In the genomic region with DNA sequence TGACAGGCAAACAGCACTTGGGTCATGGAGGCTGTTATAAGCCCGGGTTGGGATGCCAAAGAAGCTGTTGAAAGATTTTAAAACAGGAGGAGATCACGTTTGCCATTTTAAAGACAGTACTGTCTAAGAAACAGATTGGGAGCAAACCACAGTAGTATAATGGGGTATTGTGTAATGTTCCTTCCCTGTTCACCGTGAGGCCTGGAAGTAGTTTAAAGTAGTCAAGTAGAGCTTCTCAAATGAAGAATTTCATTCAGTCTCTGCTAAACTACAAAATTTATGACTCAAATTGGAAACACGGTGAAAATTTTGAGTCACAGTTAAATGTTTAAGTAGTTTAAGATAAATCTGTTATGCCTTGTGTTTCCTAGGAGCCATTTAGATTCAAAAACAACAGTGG, we compare ENCODE assay signal across 8 cellular contexts. TPM values are rescaled to one million over a fixed set of nuclear protein-coding genes. Genes with fewer than 3 reads are reported as not detected.
DNase-seq lines count a peak whose midpoint lies in the region; ATAC-seq and TF ChIP-seq lines count a peak whose summit lies in the region.
"Had no signal": no experiment of that assay in that cellular context is flagged by ENCODE, and none has a peak within 500 bp of the region (broad histone marks: within the 10 kb centered on the region; RNA-seq: fewer than 3 reads in every experiment).

No MANE protein-coding gene starts in this region.

- H3K27me3 ChIP-seq in cardiac muscle cell (no peaks in the 10 kb centered on the region), stomach smooth muscle (ENCODE audit: control insufficient read depth in 1 of 2, insufficient read depth in 2 of 2, low read length in 2 of 2) (no peaks in the 10 kb centered on the region), H7 (ENCODE audit: control insufficient read depth, insufficient read depth, low read length) (no peaks in the 10 kb centered on the region)

- H3K27ac ChIP-seq in cardiac muscle cell (peak overlapping the region; percentile 78), stomach smooth muscle (ENCODE audit: low read length) (peak overlapping the region; percentile 56), RWPE1 (no peak overlapping the region)

- peaks cover 48% of the 10 kb centered on the region for H3K36me3 Mint-ChIP-seq in activated B cell treated with CpG ODN at 0.5 μM for 24 hours (ENCODE audit: low read depth)

- POLR2A ChIA-PET in activated B cell treated with CpG ODN at 0.5 μM for 24 hours (lab: Charles Lee): no interaction called here
- POLR2A ChIA-PET in RWPE1 (lab: Yijun Ruan, JAX; ENCODE audit: low non-redundant PET): no interaction called here

- CTCF ChIA-PET in activated B cell treated with CpG ODN at 0.5 μM for 24 hours (lab: Charles Lee): no interaction called here
- CTCF ChIA-PET in RWPE1 (lab: Yijun Ruan, JAX): interaction anchor here (0.7 kb wide), 1 partner anchor 209 kb away, joined by 4 read pairs; no protein-coding TSS in a partner anchor

- DNase-seq in HCEC 1CT (peak; percentile 90), activated B cell treated with CpG ODN at 0.5 μM for 24 hours (no peak), cardiac muscle cell (ENCODE audit: low read depth in 1 of 2, low spot score in 1 of 2) (peak in 1 of 2 donors; percentile 84), RWPE1 (ENCODE audit: low spot score) (no peak), H7 (no peak)
- DNase-seq in stimulated activated CD4-positive, alpha-beta T cell treated with anti-CD3 and anti-CD28 coated beads, Interleukin-2, amount 100 ng/mL, for 24 hours: no peak
- DNase-seq: GOT3 had no signal

- intact Hi-C loops in activated B cell treated with CpG ODN at 0.5 μM for 24 hours (cut with micrococcal nuclease): no loop called here

- no peak overlapping the region for H3K4me3 ChIP-seq in cardiac muscle cell
- no peak overlapping the region for H3K4me3 ChIP-seq in stomach smooth muscle (ENCODE audit: low read length in 2 of 2)
- H3K4me3 ChIP-seq in H7 (ENCODE audit: insufficient read depth, low read depth, low read length): no peak overlapping the region

- no peaks in the 10 kb centered on the region for H3K9me3 Mint-ChIP-seq in activated B cell treated with CpG ODN at 0.5 μM for 24 hours

- no peak overlapping the region for H3K9ac ChIP-seq in stomach smooth muscle (ENCODE audit: low read length in 2 of 2)

- no peaks in the 10 kb centered on the region for H3K9me3 ChIP-seq in cardiac muscle cell (ENCODE audit: low read depth)
- H3K9me3 ChIP-seq in stomach smooth muscle (ENCODE audit: control insufficient read depth in 2 of 2, low read length in 2 of 2): no peaks in the 10 kb centered on the region

- peak overlapping the region; percentile 8 for H3K27ac Mint-ChIP-seq in activated B cell treated with CpG ODN at 0.5 μM for 24 hours

- H3K4me3 Mint-ChIP-seq in activated B cell treated with CpG ODN at 0.5 μM for 24 hours: no peak overlapping the region

- peaks cover 13% of the 10 kb centered on the region for H3K4me1 Mint-ChIP-seq in activated B cell treated with CpG ODN at 0.5 μM for 24 hours

- no peaks in the 10 kb centered on the region for H3K4me1 ChIP-seq in cardiac muscle cell (ENCODE audit: low read depth)
- H3K4me1 ChIP-seq in stomach smooth muscle (ENCODE audit: control insufficient read depth, insufficient read depth, low read length): peaks cover 6% of the 10 kb centered on the region

- no peaks in the 10 kb centered on the region for H3K27me3 Mint-ChIP-seq in activated B cell treated with CpG ODN at 0.5 μM for 24 hours

- TF ChIP-seq CTCF in activated B cell treated with CpG ODN at 0.5 μM for 24 hours (IDR thresholded peaks at IDR 0.05): no peak
- TF ChIP-seq CTCF in cardiac muscle cell (IDR thresholded peaks at IDR 0.05; ENCODE audit: low read depth, low read length): no peak
- TF ChIP-seq CTCF in RWPE1 (conservative IDR thresholded peaks at IDR 0.05; ENCODE audit: low read depth): no peak

- H3K36me3 ChIP-seq in cardiac muscle cell: peaks cover 38% of the 10 kb centered on the region
- H3K36me3 ChIP-seq in stomach smooth muscle (ENCODE audit: control insufficient read depth in 2 of 2, insufficient read depth in 2 of 2, low read length in 2 of 2): no peaks in the 10 kb centered on the region
- peaks cover 1% of the 10 kb centered on the region; the same call in 1 of the 2 replicates for H3K36me3 ChIP-seq in H7 (replicated peaks; ENCODE audit: control insufficient read depth, insufficient read depth, low read length)

- ATAC-seq in activated B cell treated with CpG ODN at 0.5 μM for 24 hours (ENCODE audit: low read depth): no peak

RNA-seq across cellular contexts. Expression of a gene that starts 35.8 kb away (rescaled TPM):
- total RNA-seq in activated B cell treated with CpG ODN at 0.5 μM for 24 hours (94.8 and 100 TPM in 2 replicates), cardiac muscle cell (297 and 328 TPM in 2 replicates)
- 300 and 400 TPM in 2 replicates for polyA plus RNA-seq in cardiac muscle cell
- 98.7 and 107 TPM in 2 replicates for total RNA-seq in H7 (2014; rRNA removed; shearing (Covaris generic))
